1 cellular context compared by ENCODE assay signal in the genomic region with DNA sequence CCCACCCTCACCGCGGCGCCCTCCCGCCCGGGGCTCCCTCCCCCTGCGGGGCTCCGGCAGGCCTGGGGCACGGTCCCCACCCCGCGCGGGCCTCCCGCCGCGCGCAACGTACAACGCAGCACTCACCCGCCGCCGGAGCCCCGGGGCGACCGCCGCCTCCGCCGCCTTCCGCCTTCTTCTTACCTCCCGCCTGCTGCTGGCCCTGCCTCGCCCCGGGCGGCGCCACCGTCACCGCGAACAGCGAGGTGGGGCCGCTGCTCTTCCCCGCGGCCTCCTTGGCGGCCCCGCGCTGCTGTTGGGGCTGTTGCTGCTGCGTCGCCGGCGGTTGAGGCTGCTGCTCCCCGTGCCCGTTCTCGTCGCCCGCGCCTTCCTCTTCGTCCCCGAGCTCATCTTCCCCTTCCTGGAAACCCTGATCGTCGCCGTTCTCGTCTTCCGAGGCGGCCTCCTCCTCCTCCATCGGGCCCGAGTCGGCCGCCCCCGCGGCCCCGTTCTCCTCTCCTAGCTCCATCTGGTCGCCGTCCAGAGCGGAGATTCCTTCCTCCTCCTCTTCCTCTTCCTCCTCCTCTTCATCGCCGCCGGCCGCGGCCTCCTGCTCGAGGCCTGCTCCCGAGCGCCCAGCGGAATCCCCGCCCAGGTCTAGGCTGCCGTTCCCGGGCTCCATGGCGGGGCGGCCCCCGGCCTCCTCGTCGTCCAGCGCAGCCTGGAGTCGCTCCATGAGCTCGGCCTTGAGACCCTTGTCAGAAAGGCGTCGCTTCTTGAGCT.
TF ChIP-seq lines count a peak whose summit lies in the region.

No MANE protein-coding gene starts in this region.

TF ChIP-seq in WTC11, 78 proteins besides CTCF, POLR2A, EP300 and RAD21 (continued from another document):
- TF ChIP-seq, protein P1, sequence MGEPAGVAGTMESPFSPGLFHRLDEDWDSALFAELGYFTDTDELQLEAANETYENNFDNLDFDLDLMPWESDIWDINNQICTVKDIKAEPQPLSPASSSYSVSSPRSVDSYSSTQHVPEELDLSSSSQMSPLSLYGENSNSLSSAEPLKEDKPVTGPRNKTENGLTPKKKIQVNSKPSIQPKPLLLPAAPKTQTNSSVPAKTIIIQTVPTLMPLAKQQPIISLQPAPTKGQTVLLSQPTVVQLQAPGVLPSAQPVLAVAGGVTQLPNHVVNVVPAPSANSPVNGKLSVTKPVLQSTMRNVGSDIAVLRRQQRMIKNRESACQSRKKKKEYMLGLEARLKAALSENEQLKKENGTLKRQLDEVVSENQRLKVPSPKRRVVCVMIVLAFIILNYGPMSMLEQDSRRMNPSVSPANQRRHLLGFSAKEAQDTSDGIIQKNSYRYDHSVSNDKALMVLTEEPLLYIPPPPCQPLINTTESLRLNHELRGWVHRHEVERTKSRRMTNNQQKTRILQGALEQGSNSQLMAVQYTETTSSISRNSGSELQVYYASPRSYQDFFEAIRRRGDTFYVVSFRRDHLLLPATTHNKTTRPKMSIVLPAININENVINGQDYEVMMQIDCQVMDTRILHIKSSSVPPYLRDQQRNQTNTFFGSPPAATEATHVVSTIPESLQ (CRISPR knock-in tag; IDR thresholded peaks at IDR 0.05) = no peak
- TF ChIP-seq JAZF1 (CRISPR knock-in tag; IDR thresholded peaks at IDR 0.05) (no peak), HMGA2 (CRISPR knock-in tag; IDR thresholded peaks at IDR 0.05) (no peak), NR1H2 (CRISPR knock-in tag; IDR thresholded peaks at IDR 0.05) (no peak), KAT7 (CRISPR knock-in tag; IDR thresholded peaks at IDR 0.05; ENCODE audit: borderline replicate concordance) (no peak), ZNF263 (CRISPR knock-in tag; IDR thresholded peaks at IDR 0.05; ENCODE audit: low read depth) (0 out of 2 replicates have a peak, but pooled peaks have one; percentile 9), GABPB1 (CRISPR knock-in tag; IDR thresholded peaks at IDR 0.05) (no peak), CREB1 (CRISPR knock-in tag; IDR thresholded peaks at IDR 0.05) (no peak), FOXJ3 (CRISPR knock-in tag; IDR thresholded peaks at IDR 0.05; ENCODE audit: borderline replicate concordance) (no peak), NFE2L1 (CRISPR knock-in tag; IDR thresholded peaks at IDR 0.05) (no peak), NFYB (CRISPR knock-in tag; conservative IDR thresholded peaks at IDR 0.05; ENCODE audit: low read depth) (no peak), TEAD1 (CRISPR knock-in tag; IDR thresholded peaks at IDR 0.05) (peak; percentile 73; the same call in 1 of the 2 replicates), JUN (CRISPR knock-in tag; IDR thresholded peaks at IDR 0.05) (peak; percentile 70; the same call in 1 of the 2 replicates), TCF7 (CRISPR knock-in tag; IDR thresholded peaks at IDR 0.05; ENCODE audit: low read depth) (no peak)
- TF ChIP-seq, protein P2, sequence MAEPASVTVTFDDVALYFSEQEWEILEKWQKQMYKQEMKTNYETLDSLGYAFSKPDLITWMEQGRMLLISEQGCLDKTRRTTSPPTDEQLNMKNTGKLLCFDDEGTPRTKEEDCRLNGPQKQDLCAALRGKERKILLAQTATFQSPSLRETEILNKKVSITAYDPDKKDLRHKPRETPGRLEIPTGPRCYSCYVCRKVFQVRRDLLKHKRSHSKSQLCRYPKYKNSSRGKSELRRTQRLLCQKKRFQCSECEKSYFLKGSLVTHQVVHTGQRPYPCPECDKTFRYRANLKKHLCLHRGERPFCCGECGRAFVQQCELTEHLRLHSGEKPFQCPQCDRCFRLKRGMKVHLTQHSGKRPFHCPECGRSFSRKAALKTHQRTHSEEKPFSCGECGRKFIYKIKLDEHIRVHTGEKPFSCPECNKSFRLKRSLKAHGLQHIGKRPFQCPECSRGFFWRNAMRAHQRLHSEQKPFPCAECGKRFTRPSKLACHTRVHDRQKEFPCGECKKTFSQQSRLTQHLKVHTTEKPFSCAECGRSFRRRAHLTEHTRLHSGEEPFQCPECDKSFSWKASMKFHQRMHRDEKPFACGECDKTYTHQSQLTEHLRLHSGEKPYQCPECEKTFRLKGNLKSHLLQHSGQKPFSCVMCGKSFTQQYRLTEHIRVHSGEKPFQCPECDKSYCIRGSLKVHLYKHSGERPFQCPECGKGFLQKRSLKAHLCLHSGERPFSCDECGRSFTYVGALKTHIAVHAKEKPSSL (CRISPR knock-in tag; conservative IDR thresholded peaks at IDR 0.05) = no peak
- TF ChIP-seq, protein P3, sequence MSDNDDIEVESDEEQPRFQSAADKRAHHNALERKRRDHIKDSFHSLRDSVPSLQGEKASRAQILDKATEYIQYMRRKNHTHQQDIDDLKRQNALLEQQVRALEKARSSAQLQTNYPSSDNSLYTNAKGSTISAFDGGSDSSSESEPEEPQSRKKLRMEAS (CRISPR knock-in tag; IDR thresholded peaks at IDR 0.05) = no peak
- TF ChIP-seq, protein P4, sequence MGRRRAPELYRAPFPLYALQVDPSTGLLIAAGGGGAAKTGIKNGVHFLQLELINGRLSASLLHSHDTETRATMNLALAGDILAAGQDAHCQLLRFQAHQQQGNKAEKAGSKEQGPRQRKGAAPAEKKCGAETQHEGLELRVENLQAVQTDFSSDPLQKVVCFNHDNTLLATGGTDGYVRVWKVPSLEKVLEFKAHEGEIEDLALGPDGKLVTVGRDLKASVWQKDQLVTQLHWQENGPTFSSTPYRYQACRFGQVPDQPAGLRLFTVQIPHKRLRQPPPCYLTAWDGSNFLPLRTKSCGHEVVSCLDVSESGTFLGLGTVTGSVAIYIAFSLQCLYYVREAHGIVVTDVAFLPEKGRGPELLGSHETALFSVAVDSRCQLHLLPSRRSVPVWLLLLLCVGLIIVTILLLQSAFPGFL (CRISPR knock-in tag; IDR thresholded peaks at IDR 0.05; ENCODE audit: borderline replicate concordance) = no peak
- TF ChIP-seq, protein P5, sequence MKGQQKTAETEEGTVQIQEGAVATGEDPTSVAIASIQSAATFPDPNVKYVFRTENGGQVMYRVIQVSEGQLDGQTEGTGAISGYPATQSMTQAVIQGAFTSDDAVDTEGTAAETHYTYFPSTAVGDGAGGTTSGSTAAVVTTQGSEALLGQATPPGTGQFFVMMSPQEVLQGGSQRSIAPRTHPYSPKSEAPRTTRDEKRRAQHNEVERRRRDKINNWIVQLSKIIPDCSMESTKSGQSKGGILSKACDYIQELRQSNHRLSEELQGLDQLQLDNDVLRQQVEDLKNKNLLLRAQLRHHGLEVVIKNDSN (CRISPR knock-in tag; IDR thresholded peaks at IDR 0.05) = 0 out of 2 replicates have a peak, but pooled peaks have one; percentile 33
